Comparison of ENCODE assay signal across 10 cellular contexts in the genomic region with DNA sequence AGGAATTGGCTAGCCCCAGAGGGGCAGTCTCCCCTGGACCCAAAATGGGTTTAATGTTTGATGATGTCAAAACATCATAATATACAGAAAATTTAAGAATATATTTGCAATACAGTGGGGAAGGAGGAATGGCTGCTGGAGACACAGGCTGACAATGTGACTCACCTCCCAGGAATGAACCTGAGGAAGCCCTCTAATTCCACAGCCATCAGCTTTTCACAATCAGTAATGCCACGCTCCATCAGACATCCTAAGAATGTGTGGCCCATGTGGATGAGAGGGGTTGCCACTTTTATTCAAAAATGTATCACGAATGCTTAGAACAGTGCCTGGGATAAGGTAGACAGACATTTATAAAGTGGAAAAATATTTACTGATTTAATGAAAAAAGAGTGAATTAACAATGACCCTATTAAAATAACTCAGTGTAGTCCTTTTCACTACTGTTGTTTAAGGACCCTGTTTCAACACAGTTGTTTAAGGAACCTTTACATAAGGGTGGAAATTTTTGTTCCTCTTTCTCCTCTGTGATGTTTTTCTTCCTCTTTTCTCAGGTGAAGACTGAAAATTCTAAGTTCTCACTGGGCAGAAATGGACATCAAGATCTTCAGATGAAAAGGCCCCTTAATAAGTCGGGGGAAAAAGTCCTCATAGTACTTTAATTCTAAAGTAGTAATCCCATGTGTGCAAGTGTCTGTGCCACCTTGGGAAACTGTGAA. TPM values are rescaled to one million over a fixed set of nuclear protein-coding genes. Genes with fewer than 3 reads are reported as not detected.
DNase-seq lines count a peak whose midpoint lies in the region; ATAC-seq and TF ChIP-seq lines count a peak whose summit lies in the region.
"Had no signal": no experiment of that assay in that cellular context is flagged by ENCODE, and none has a peak within 500 bp of the region (broad histone marks: within the 10 kb centered on the region; RNA-seq: fewer than 3 reads in every experiment).

No MANE protein-coding gene starts in this region.

- ATAC-seq in left lung (peak; percentile 34), GM19455 (IDR thresholded peaks at IDR 0.05; ENCODE audit: unreplicated experiment) (no peak)
- ATAC-seq: naive thymus-derived CD4-positive, alpha-beta T cell had no signal

- TF ChIP-seq CTCF in left lung (IDR thresholded peaks at IDR 0.05): no peak

- DNase-seq in EH (ENCODE audit: low read depth) (peak; percentile 67), NAMALWA (ENCODE audit: low spot score) (peak; percentile 55), astrocyte of the hippocampus (ENCODE audit: low read depth, low spot score) (peak; percentile 92), left lung (no peak), DMS79 (lab: John Stamatoyannopoulos, UW) (no peak), DMS 273 (lab: John Stamatoyannopoulos, UW; ENCODE audit: unreplicated experiment) (no peak), foreskin melanocyte (no peak)
- DNase-seq: naive thymus-derived CD4-positive, alpha-beta T cell; NCI-H1436 had no signal

- H3K36me3 ChIP-seq in left lung: no peaks in the 10 kb centered on the region

- no peak overlapping the region for H3K27ac ChIP-seq in left lung

- peaks cover 0 to 19% of the 10 kb centered on the region in 2 donors for H3K4me1 ChIP-seq in left lung

- H3K27me3 ChIP-seq in left lung: no peaks in the 10 kb centered on the region

- intact Hi-C loops in left lung (cut with DNase I): no loop called here

- no peak overlapping the region for H3K4me3 ChIP-seq in left lung

- no peaks in the 10 kb centered on the region for H3K9me3 ChIP-seq in left lung

RNA-seq across cellular contexts. Expression of a gene that starts 17.5 kb away (rescaled TPM):
- 10 to 100 TPM; 23.2 to 48.4 TPM for total RNA-seq in left lung

Comparison
In these comparisons a context has a peak if more than half of its experiments do, and no peak if none do; other contexts are left out.
1. DNase-seq: peak in EH (single experiment), NAMALWA (single experiment) and astrocyte of the hippocampus (single experiment); none in left lung (0 of 2), DMS79 (single experiment), DMS 273 (single experiment) and foreskin melanocyte (single experiment).